In the genomic region with DNA sequence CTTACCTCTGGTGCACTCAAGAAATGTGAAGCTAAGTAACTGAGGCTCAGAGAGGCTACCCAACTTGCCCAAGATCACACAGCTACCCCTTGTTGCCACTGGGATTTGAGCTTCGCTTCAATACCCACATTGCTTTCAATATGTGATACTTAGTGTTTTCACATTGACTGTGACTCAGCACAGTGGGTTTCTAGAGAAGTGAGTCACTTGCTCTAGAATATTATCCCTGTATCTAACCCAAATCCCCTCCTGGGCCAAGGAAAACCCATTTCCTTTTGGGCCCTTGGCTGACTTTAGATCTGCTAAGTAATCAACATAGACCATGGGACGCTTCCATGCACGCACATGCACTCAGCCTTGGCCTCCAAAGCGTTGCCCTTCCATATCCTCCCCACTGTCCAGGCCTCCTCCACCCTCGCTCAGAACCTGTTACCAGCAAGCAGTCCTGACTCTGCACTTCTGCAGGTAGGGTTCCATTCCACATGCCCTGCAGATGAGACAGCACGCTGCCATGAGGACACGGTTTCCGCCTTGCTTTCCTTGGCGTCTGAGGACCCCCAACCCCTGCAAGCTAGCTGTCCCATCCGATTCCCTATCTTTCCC, we compare ENCODE assay signal across 16 cellular contexts.
A peak's percentile ranks its signal among the peaks of the same experiment; 100 is the strongest.
DNase-seq lines count a peak whose midpoint lies in the region; ATAC-seq and TF ChIP-seq lines count a peak whose summit lies in the region.
"Had no signal": no experiment of that assay in that cellular context is flagged by ENCODE, and none has a peak within 500 bp of the region (broad histone marks: within the 10 kb centered on the region; RNA-seq: fewer than 3 reads in every experiment).

No MANE protein-coding gene starts in this region.

- H3K36me3 ChIP-seq in fibroblast of lung (ENCODE audit: control insufficient read depth, insufficient read depth, low read length): no peaks in the 10 kb centered on the region
- H3K36me3 ChIP-seq: spleen had no signal

- H3K27me3 ChIP-seq in fibroblast of lung (ENCODE audit: control insufficient read depth, insufficient read depth, low read length): no peaks in the 10 kb centered on the region
- H3K27me3 ChIP-seq: hepatocyte, spleen had no signal

- H3K27me3 Mint-ChIP-seq in activated T-cell treated with anti-CD3 and anti-CD28 coated beads, Interleukin-2, amount 50 U/mL, for 4 hours (ENCODE audit: low read depth): peaks cover 4% of the 10 kb centered on the region
- peaks cover 11 to 15% of the 10 kb centered on the region in 2 donors for H3K27me3 Mint-ChIP-seq in stimulated activated naive B cell treated with anti-CD40 and anti-IgM and Interleukin-4, amounts not matched to agents 10 μg/mL and 1 μg/mL and 100 μg/mL, for 72 hours

- TF ChIP-seq CTCF in RWPE1 (conservative IDR thresholded peaks at IDR 0.05; ENCODE audit: low read depth) (no peak), fibroblast of lung (conservative IDR thresholded peaks at IDR 0.05 in 1 of 2, IDR thresholded peaks at IDR 0.05 in 1 of 2; ENCODE audit: low read depth in 1 of 2, low read length in 2 of 2) (no peak)

- H2AFZ ChIP-seq in fibroblast of lung (ENCODE audit: low read length): no peak overlapping the region
- H2AFZ ChIP-seq: hepatocyte had no signal

- no peaks in the 10 kb centered on the region for H3K9me3 ChIP-seq in fibroblast of lung (ENCODE audit: control insufficient read depth, insufficient read depth, low read depth, low read length)
- H3K9me3 ChIP-seq: Caco-2, spleen had no signal

- peak overlapping the region; percentile 8; the same call in 1 of the 2 replicates for H3K27ac ChIP-seq in RWPE1
- H3K27ac ChIP-seq in fibroblast of lung (ENCODE audit: insufficient read depth, low read length): no peak overlapping the region
- H3K27ac ChIP-seq: hepatocyte, spleen had no signal

- H3K4me2 ChIP-seq in fibroblast of lung (ENCODE audit: extremely low read depth, insufficient read depth, low read length): no peak overlapping the region
- H3K4me2 ChIP-seq: hepatocyte had no signal

- H3K9ac ChIP-seq in fibroblast of lung (ENCODE audit: insufficient read depth, low read length): no peak overlapping the region

- H3K27ac Mint-ChIP-seq in stimulated activated naive B cell treated with anti-CD40 and anti-IgM and Interleukin-4, amounts not matched to agents 10 μg/mL and 1 μg/mL and 100 μg/mL, for 72 hours: peak overlapping the region; percentile 2
- H3K27ac Mint-ChIP-seq: activated CD4-positive, alpha-beta T cell treated with anti-CD3 and anti-CD28 coated beads, Interleukin-2, amount 10 ng/mL, durations not matched to agents 7 days and 5 days; endodermal cell had no signal

- no peak overlapping the region for H3K4me3 Mint-ChIP-seq in activated T-cell treated with anti-CD3 and anti-CD28 coated beads, Interleukin-2, amount 50 U/mL, for 4 hours
- H3K4me3 Mint-ChIP-seq in stimulated activated naive B cell treated with anti-CD40 and anti-IgM and Interleukin-4, amounts not matched to agents 10 μg/mL and 1 μg/mL and 100 μg/mL, for 72 hours: no peak overlapping the region
- H3K4me3 Mint-ChIP-seq: activated CD4-positive, alpha-beta T cell treated with anti-CD3 and anti-CD28 coated beads, Interleukin-2, amount 10 ng/mL, durations not matched to agents 7 days and 5 days; endodermal cell had no signal

- ATAC-seq in activated T-cell treated with anti-CD3 and anti-CD28 coated beads, Interleukin-2, amount 50 U/mL, for 4 hours: peak; percentile 61 to 66
- peak; percentile 71 to 85 for ATAC-seq in stimulated activated naive B cell treated with anti-CD40 and anti-IgM and Interleukin-4, amounts not matched to agents 10 μg/mL and 1 μg/mL and 100 μg/mL, for 72 hours (replicated peaks)
- ATAC-seq in HG03521 (IDR thresholded peaks at IDR 0.05; ENCODE audit: unreplicated experiment) (no peak), HG03196 (IDR thresholded peaks at IDR 0.05; ENCODE audit: unreplicated experiment) (no peak)

- H3K4me3 ChIP-seq in fibroblast of lung (replicated peaks in 1 of 4; ENCODE audit: control extremely low read depth in 1 of 4, insufficient read depth in 1 of 4, low read depth in 3 of 4, low read length in 4 of 4): no peak overlapping the region
- H3K4me3 ChIP-seq: hepatocyte, spleen had no signal

- no peaks in the 10 kb centered on the region for H3K36me3 Mint-ChIP-seq in activated T-cell treated with anti-CD3 and anti-CD28 coated beads, Interleukin-2, amount 50 U/mL, for 4 hours (ENCODE audit: insufficient read depth)
- no peaks in the 10 kb centered on the region for H3K36me3 Mint-ChIP-seq in stimulated activated naive B cell treated with anti-CD40 and anti-IgM and Interleukin-4, amounts not matched to agents 10 μg/mL and 1 μg/mL and 100 μg/mL, for 72 hours

- DNase-seq in activated T-cell treated with anti-CD3 and anti-CD28 coated beads, Interleukin-2, amount 50 U/mL, for 4 hours: no peak
- DNase-seq in activated T-cell treated with anti-CD3 and anti-CD28 coated beads, Interleukin-2, amount 50 U/mL, for 1 hour: no peak
- DNase-seq in RWPE1 (ENCODE audit: low spot score) (peak; percentile 33), fibroblast of lung (ENCODE audit: low read depth in 2 of 2) (peak; percentile 18 to 80), cerebellar nuclear complex (lab: John Stamatoyannopoulos, UW) (no peak)
- DNase-seq in stimulated activated naive B cell treated with anti-CD40 and anti-IgM and Interleukin-4, amounts not matched to agents 10 μg/mL and 1 μg/mL and 100 μg/mL, for 72 hours: no peak
- DNase-seq: activated CD4-positive, alpha-beta T cell treated with anti-CD3 and anti-CD28 coated beads, Interleukin-2, amount 10 ng/mL, durations not matched to agents 7 days and 5 days; Caco-2; endodermal cell; NCI-H345; spleen; T-helper 1 cell; trophoblast cell had no signal

- no peaks in the 10 kb centered on the region for H4K20me1 ChIP-seq in fibroblast of lung (ENCODE audit: control insufficient read depth, extremely low read depth, insufficient read depth, low read length)

- POLR2A ChIA-PET in RWPE1 (lab: Yijun Ruan, JAX; ENCODE audit: low non-redundant PET): no interaction called here

- no peaks in the 10 kb centered on the region for H3K4me1 ChIP-seq in fibroblast of lung (ENCODE audit: control insufficient read depth, extremely low read depth, insufficient read depth, low read length)
- H3K4me1 ChIP-seq: Caco-2 had no signal

- H3K4me1 Mint-ChIP-seq in activated T-cell treated with anti-CD3 and anti-CD28 coated beads, Interleukin-2, amount 50 U/mL, for 4 hours (ENCODE audit: low read depth): no peaks in the 10 kb centered on the region
- peaks cover 19 to 22% of the 10 kb centered on the region in 2 donors for H3K4me1 Mint-ChIP-seq in stimulated activated naive B cell treated with anti-CD40 and anti-IgM and Interleukin-4, amounts not matched to agents 10 μg/mL and 1 μg/mL and 100 μg/mL, for 72 hours
- H3K4me1 Mint-ChIP-seq: endodermal cell had no signal

- CTCF ChIA-PET in RWPE1 (lab: Yijun Ruan, JAX): no interaction called here

- H3K9me3 Mint-ChIP-seq in activated T-cell treated with anti-CD3 and anti-CD28 coated beads, Interleukin-2, amount 50 U/mL, for 4 hours: no peaks in the 10 kb centered on the region
- H3K9me3 Mint-ChIP-seq in stimulated activated naive B cell treated with anti-CD40 and anti-IgM and Interleukin-4, amounts not matched to agents 10 μg/mL and 1 μg/mL and 100 μg/mL, for 72 hours: no peaks in the 10 kb centered on the region
- H3K9me3 Mint-ChIP-seq: activated CD4-positive, alpha-beta T cell treated with anti-CD3 and anti-CD28 coated beads, Interleukin-2, amount 10 ng/mL, durations not matched to agents 7 days and 5 days; endodermal cell had no signal

- H3K79me2 ChIP-seq in fibroblast of lung (ENCODE audit: control insufficient read depth, insufficient read depth, low read length): no peaks in the 10 kb centered on the region
- H3K79me2 ChIP-seq: hepatocyte had no signal

Comparison
In these comparisons a context has a peak if more than half of its experiments do, and no peak if none do; other contexts are left out.
1. ATAC-seq: peak in activated T-cell treated with anti-CD3 and anti-CD28 coated beads, Interleukin-2, amount 50 U/mL, for 4 hours (2 of 2) and stimulated activated naive B cell treated with anti-CD40 and anti-IgM and Interleukin-4, amounts not matched to agents 10 μg/mL and 1 μg/mL and 100 μg/mL, for 72 hours (2 of 2); none in HG03521 (single experiment) and HG03196 (single experiment).
2. DNase-seq: peak in RWPE1 (single experiment) and fibroblast of lung (2 of 2); none in activated T-cell treated with anti-CD3 and anti-CD28 coated beads, Interleukin-2, amount 50 U/mL, for 4 hours (single experiment), activated T-cell treated with anti-CD3 and anti-CD28 coated beads, Interleukin-2, amount 50 U/mL, for 1 hour (single experiment), stimulated activated naive B cell treated with anti-CD40 and anti-IgM and Interleukin-4, amounts not matched to agents 10 μg/mL and 1 μg/mL and 100 μg/mL, for 72 hours (single experiment) and cerebellar nuclear complex (0 of 2).